Comparison of ENCODE assay signal across 1 cellular context in the genomic region with DNA sequence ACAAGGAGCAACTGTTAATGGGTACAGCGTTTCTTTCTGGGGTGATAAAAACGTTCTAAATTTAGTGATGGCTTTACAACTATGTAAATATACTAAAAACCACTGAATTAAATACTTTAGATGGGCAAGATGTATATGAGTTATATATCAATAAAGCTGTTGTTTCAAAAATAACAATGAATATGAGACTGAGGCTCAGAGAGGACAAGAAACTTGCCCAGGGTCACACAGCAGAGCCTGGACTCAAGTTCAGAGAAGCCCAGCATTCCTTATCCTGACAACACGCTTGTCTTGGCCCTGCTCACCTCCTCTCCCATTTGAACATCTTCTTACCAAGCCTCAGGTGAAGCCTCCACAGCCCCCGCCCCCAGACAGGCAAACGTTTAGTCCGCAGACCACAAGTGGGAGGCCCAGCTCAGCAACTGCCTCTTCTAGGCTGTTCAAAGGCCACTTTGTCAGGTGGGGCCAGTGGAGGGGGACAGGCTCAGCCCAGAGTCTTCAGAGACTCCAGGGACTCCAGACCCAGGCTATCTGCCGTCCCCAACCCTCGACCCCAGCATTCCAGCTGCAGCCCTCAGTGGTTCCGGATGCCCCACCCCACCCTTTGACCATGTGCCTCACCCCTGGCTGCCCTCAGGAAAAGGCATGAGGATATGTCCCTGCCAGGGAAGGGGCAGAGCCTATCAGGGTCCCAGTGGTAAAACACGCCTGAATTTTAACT.
TF ChIP-seq lines count a peak whose summit lies in the region.

No MANE protein-coding gene starts in this region.

TF ChIP-seq in H1, 55 proteins besides CTCF, POLR2A, EP300 and RAD21:
- TF ChIP-seq SP2 (IDR thresholded peaks at IDR 0.05; ENCODE audit: low read length) (no peak), RFX5 (IDR thresholded peaks at IDR 0.05; ENCODE audit: borderline replicate concordance, low read depth, low read length) (no peak), SAP30 (IDR thresholded peaks at IDR 0.05; ENCODE audit: insufficient read depth, insufficient replicate concordance, low read length) (no peak), HDAC6 (IDR thresholded peaks at IDR 0.05; ENCODE audit: low read depth, low read length) (no peak), TEAD4 (IDR thresholded peaks at IDR 0.05; ENCODE audit: low read depth, low read length) (no peak), USF2 (IDR thresholded peaks at IDR 0.05; ENCODE audit: low read length) (no peak), HDAC2 (IDR thresholded peaks at IDR 0.05; ENCODE audit: borderline replicate concordance in 1 of 2, low read depth in 2 of 2, low read length in 2 of 2) (no peak), BRCA1 (IDR thresholded peaks at IDR 0.05; ENCODE audit: low read depth, low read length) (no peak), TBP (IDR thresholded peaks at IDR 0.05; ENCODE audit: low read depth, low read length) (no peak), SP4 (IDR thresholded peaks at IDR 0.05; ENCODE audit: low read length) (no peak), KDM1A (IDR thresholded peaks at IDR 0.05; ENCODE audit: borderline replicate concordance, low read length) (no peak), TCF12 (IDR thresholded peaks at IDR 0.05; ENCODE audit: low read depth, low read length) (no peak), JUN (IDR thresholded peaks at IDR 0.05; ENCODE audit: low read depth, low read length) (no peak), CBX8 (IDR thresholded peaks at IDR 0.05; ENCODE audit: borderline replicate concordance, low read depth, low read length) (no peak), SIRT6 (IDR thresholded peaks at IDR 0.05; ENCODE audit: low read length) (no peak), CREB1 (IDR thresholded peaks at IDR 0.05) (no peak), ZNF274 (IDR thresholded peaks at IDR 0.05; ENCODE audit: borderline replicate concordance, extremely low read depth, low read length) (no peak), NRF1 (IDR thresholded peaks at IDR 0.05; ENCODE audit: low read depth, low read length) (no peak), EGR1 (IDR thresholded peaks at IDR 0.05; ENCODE audit: borderline replicate concordance, low read depth, low read length) (no peak), E2F6 (IDR thresholded peaks at IDR 0.05) (no peak)
